27 cellular contexts compared by ENCODE assay signal in genomic region chr2:226832076-226832475, GRCh38.
"Had no signal": no experiment of that assay in that cellular context is flagged by ENCODE, and none has a peak within 500 bp of the region (broad histone marks: within the 10 kb centered on the region; RNA-seq: fewer than 3 reads in every experiment).

No MANE protein-coding gene starts in this region.

- H3K27ac Mint-ChIP-seq: activated B cell treated with CpG ODN at 0.5 μM for 24 hours; activated CD4-positive, alpha-beta T cell treated with anti-CD3 and anti-CD28 coated beads for 36 hours; dendritic cell treated with granulocyte-macrophage colony-stimulating factor and Interleukin-4, amounts not matched to agents 40 ng/mL and 50 ng/mL, for 4 days; immature natural killer cell; naive thymus-derived CD4-positive, alpha-beta T cell; progenitor cell of endocrine pancreas; T-helper 2 cell treated with Interferon-gamma antibody and Interleukin-4, amounts not matched to agents 5 μg/mL and 100 μg/mL, for 36 hours had no signal

- H3K4me3 Mint-ChIP-seq: activated B cell treated with CpG ODN at 0.5 μM for 24 hours; activated CD4-positive, alpha-beta T cell treated with anti-CD3 and anti-CD28 coated beads for 36 hours; central memory CD8-positive, alpha-beta T cell; dendritic cell treated with granulocyte-macrophage colony-stimulating factor and Interleukin-4, amounts not matched to agents 40 ng/mL and 50 ng/mL, for 4 days; immature natural killer cell; naive thymus-derived CD4-positive, alpha-beta T cell; T-helper 2 cell treated with Interferon-gamma antibody and Interleukin-4, amounts not matched to agents 5 μg/mL and 100 μg/mL, for 36 hours had no signal

- H3K36me3 ChIP-seq: esophagus muscularis mucosa, heart left ventricle, ovary, right lobe of liver had no signal

- H3K27me3 ChIP-seq: esophagus muscularis mucosa, heart left ventricle, ovary, right lobe of liver, testis had no signal

- H3K27ac ChIP-seq: esophagus muscularis mucosa, heart left ventricle, ovary, right lobe of liver, testis had no signal

- H3K4me3 ChIP-seq: esophagus muscularis mucosa, heart left ventricle, ovary, right lobe of liver, testis had no signal

- H3K27me3 Mint-ChIP-seq: activated B cell treated with CpG ODN at 0.5 μM for 24 hours; activated CD4-positive, alpha-beta T cell treated with anti-CD3 and anti-CD28 coated beads for 36 hours; central memory CD8-positive, alpha-beta T cell; dendritic cell treated with granulocyte-macrophage colony-stimulating factor and Interleukin-4, amounts not matched to agents 40 ng/mL and 50 ng/mL, for 4 days; naive thymus-derived CD4-positive, alpha-beta T cell; progenitor cell of endocrine pancreas had no signal

- DNase-seq: activated B cell treated with CpG ODN at 0.5 μM for 24 hours; activated CD4-positive, alpha-beta T cell treated with anti-CD3 and anti-CD28 coated beads for 36 hours; activated CD8-positive, alpha-beta memory T cell treated with anti-CD3 and anti-CD28 coated beads for 24 hours; activated effector memory CD4-positive, alpha-beta T cell treated with Interleukin-2 at 50 U/mL for 16 hours; activated naive CD4-positive, alpha-beta T cell treated with Interleukin-2 at 50 U/mL for 16 hours; effector CD4-positive, alpha-beta T cell; heart left ventricle; hypothalamus; immature natural killer cell; kidney; left colon; midbrain; naive thymus-derived CD4-positive, alpha-beta T cell; ovary; right lobe of liver; stimulated activated CD4-positive, alpha-beta T cell treated with anti-CD3 and anti-CD28 coated beads, Interleukin-2, amount 100 ng/mL, for 48 hours; stimulated activated naive CD4-positive, alpha-beta T cell treated with Interleukin-2 at 50 U/mL for 16 hours; T-helper 1 cell; testis; trophoblast cell had no signal

- FAIRE-seq: bronchial epithelial cell, kidney, urothelium cell line had no signal

- H3K9me3 ChIP-seq: esophagus muscularis mucosa, heart left ventricle, ovary, right lobe of liver, testis had no signal

- H3K9me3 Mint-ChIP-seq: activated B cell treated with CpG ODN at 0.5 μM for 24 hours; central memory CD8-positive, alpha-beta T cell; dendritic cell treated with granulocyte-macrophage colony-stimulating factor and Interleukin-4, amounts not matched to agents 40 ng/mL and 50 ng/mL, for 4 days; immature natural killer cell; T-helper 2 cell treated with Interferon-gamma antibody and Interleukin-4, amounts not matched to agents 5 μg/mL and 100 μg/mL, for 36 hours had no signal
